ENCODE assay signal across 16 cellular contexts in the genomic region with DNA sequence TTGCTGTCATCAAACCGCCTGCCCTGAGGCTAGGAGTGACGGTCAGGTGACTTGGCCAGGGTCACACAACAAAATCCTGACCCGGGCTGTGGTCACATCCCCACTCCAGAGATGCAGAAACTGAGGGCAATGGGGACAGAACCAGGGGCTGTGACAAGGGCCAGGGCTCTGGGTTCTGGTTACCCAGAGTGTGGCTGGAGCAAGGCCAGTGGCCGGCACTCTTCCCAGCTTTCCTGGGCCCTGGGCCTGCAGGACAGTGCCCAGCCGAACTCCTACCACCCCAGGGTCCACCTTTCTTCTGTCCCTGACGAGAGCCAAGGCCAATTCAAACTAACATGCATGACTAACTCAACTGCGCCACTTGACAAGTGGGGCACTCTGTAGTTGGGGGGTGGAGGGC. TPM values are rescaled to one million over a fixed set of nuclear protein-coding genes. Genes with fewer than 3 reads are reported as not detected.
A peak's percentile ranks its signal among the peaks of the same experiment; 100 is the strongest.
DNase-seq lines count a peak whose midpoint lies in the region; ATAC-seq, FAIRE-seq and TF ChIP-seq lines count a peak whose summit lies in the region.
"Had no signal": no experiment of that assay in that cellular context is flagged by ENCODE, and none has a peak within 500 bp of the region (broad histone marks: within the 10 kb centered on the region; RNA-seq: fewer than 3 reads in every experiment).

No MANE protein-coding gene starts in this region.

- H2BK12ac ChIP-seq in H9 (ENCODE audit: insufficient read length, low read depth, low read length): no peak overlapping the region

- DNase-seq in left ventricle myocardium superior (peak; percentile 27), left cardiac atrium (no peak), kidney (peak; percentile 32), posterior vena cava (ENCODE audit: low spot score) (peak; percentile 67), H9 (no peak), occipital lobe (lab: John Stamatoyannopoulos, UW) (no peak), NCI-H82 treated with DMSO at 0.1 percent for 48 hours (lab: John Stamatoyannopoulos, UW; ENCODE audit: unreplicated experiment) (no peak)
- DNase-seq: ACHN; CD4-positive, CD25-positive, alpha-beta regulatory T cell; DMS53; GF-D8 had no signal

- no peak overlapping the region for H3K14ac ChIP-seq in H9 (ENCODE audit: insufficient read depth, low read length)

- H4K20me1 ChIP-seq in H9 (ENCODE audit: control insufficient read depth, insufficient read depth, insufficient read length): peaks cover 2% of the 10 kb centered on the region

- H3K36me3 Mint-ChIP-seq in H9 (ENCODE audit: insufficient read depth in 1 of 3, low read depth in 3 of 3): peaks cover 7 to 31% (median 21%) of the 10 kb centered on the region in 3 experiments; a peak in 6 of 7 replicates
- H3K36me3 Mint-ChIP-seq: CD4-positive, CD25-positive, alpha-beta regulatory T cell had no signal

- no peak overlapping the region for H3K23ac ChIP-seq in H9 (ENCODE audit: insufficient read length, low read depth, low read length)

- H3K27ac Mint-ChIP-seq in H9: no peak overlapping the region; a peak in 1 of 7 replicates
- H3K27ac Mint-ChIP-seq: CD4-positive, CD25-positive, alpha-beta regulatory T cell had no signal

- no peak overlapping the region for H4K91ac ChIP-seq in H9 (ENCODE audit: insufficient read length, low read depth, low read length)

- no peak overlapping the region for H3K4ac ChIP-seq in H9 (ENCODE audit: low read depth, low read length)

- no peak overlapping the region for H3K4me2 ChIP-seq in H9 (ENCODE audit: insufficient read depth, insufficient read length, low read length)
- H3K4me2 ChIP-seq: BLaER1 treated with 17β-estradiol and CSF1 and Interleukin-3, amounts not matched to agents 10 nM and 100 nM had no signal

- no peak overlapping the region for H3K56ac ChIP-seq in H9 (ENCODE audit: insufficient read length, low read depth, low read length)

- H3K27ac ChIP-seq in kidney (ENCODE audit: low read depth in 2 of 2, low read length in 2 of 2) (no peak overlapping the region), H9 (ENCODE audit: insufficient read length, low read depth, low read length) (no peak overlapping the region)
- H3K27ac ChIP-seq: BLaER1 treated with 17β-estradiol and CSF1 and Interleukin-3, amounts not matched to agents 10 nM and 100 nM; HL-60 had no signal

- no peak overlapping the region for H4K5ac ChIP-seq in H9 (ENCODE audit: insufficient read length, low read depth, low read length)

- no peaks in the 10 kb centered on the region for H3K23me2 ChIP-seq in H9 (ENCODE audit: insufficient read length, low read depth, low read length, poor library complexity, severe bottlenecking)

- no peak overlapping the region for H2AK5ac ChIP-seq in H9 (ENCODE audit: insufficient read length, low read length)

- WGBS in H9 (ENCODE audit: extremely low coverage, insufficient read length, low lambda C conversion rate): no CpG with 5 or more reads among the region's 7 CpGs

- H3K27me3 ChIP-seq in H9 (ENCODE audit: insufficient read depth, low read length): no peaks in the 10 kb centered on the region
- H3K27me3 ChIP-seq: BLaER1 treated with 17β-estradiol and CSF1 and Interleukin-3, amounts not matched to agents 10 nM and 100 nM had no signal

- no peak overlapping the region for H2AFZ ChIP-seq in H9 (ENCODE audit: low read length)

- H4K8ac ChIP-seq in H9 (replicated peaks; ENCODE audit: insufficient read length, low read depth, low read length): no peak overlapping the region

- H3K4me1 ChIP-seq in kidney (ENCODE audit: control insufficient read depth in 1 of 2, insufficient read depth in 1 of 2, low read depth in 1 of 2, low read length in 2 of 2): peaks cover 0 to 14% of the 10 kb centered on the region in 2 donors
- H3K4me1 ChIP-seq in H9 (ENCODE audit: insufficient read depth, low read length): no peaks in the 10 kb centered on the region

- peaks cover 2 to 6% of the 10 kb centered on the region in 2 donors for H3K36me3 ChIP-seq in kidney (ENCODE audit: control insufficient read depth in 1 of 2, insufficient read depth in 2 of 2, low read length in 2 of 2)

- no peak for TF ChIP-seq CTCF in kidney (IDR thresholded peaks at IDR 0.05; ENCODE audit: borderline replicate concordance, extremely low read depth, insufficient read depth)
- TF ChIP-seq CTCF in H9 (conservative IDR thresholded peaks at IDR 0.05): no peak

- H3K9me3 ChIP-seq in kidney (ENCODE audit: control insufficient read depth in 1 of 2, low read length in 2 of 2) (no peaks in the 10 kb centered on the region), H9 (ENCODE audit: control insufficient read depth, low read depth, low read length) (no peaks in the 10 kb centered on the region)
- H3K9me3 ChIP-seq: BLaER1 treated with 17β-estradiol and CSF1 and Interleukin-3, amounts not matched to agents 10 nM and 100 nM had no signal

- H3K4me1 Mint-ChIP-seq in H9: peaks cover 3 to 11% of the 10 kb centered on the region in 2 experiments; a peak in 3 of 4 replicates

- no peak overlapping the region for H2BK120ac ChIP-seq in H9 (ENCODE audit: low read depth, low read length, poor library complexity, severe bottlenecking)

- ATAC-seq in left ventricle myocardium superior (no peak), left cardiac atrium (no peak)
- ATAC-seq: HCT116 had no signal

- H2BK15ac ChIP-seq in H9 (ENCODE audit: low read depth, low read length): no peak overlapping the region

- no peak overlapping the region for H2BK5ac ChIP-seq in H9 (ENCODE audit: insufficient read length, low read length)

- no peaks in the 10 kb centered on the region for H3K9me3 Mint-ChIP-seq in H9
- H3K9me3 Mint-ChIP-seq: CD4-positive, CD25-positive, alpha-beta regulatory T cell had no signal

- intact Hi-C loops in left ventricle myocardium superior (cut with micrococcal nuclease): no loop called here
- intact Hi-C loops in left cardiac atrium (cut with DNase I): no loop called here
- intact Hi-C loops in kidney (cut with DNase I): no loop called here
- intact Hi-C loops in posterior vena cava (cut with DNase I): no loop called here

- H3K79me1 ChIP-seq in H9 (ENCODE audit: insufficient read depth, low read depth, low read length, poor library complexity, severe bottlenecking): peaks cover 4% of the 10 kb centered on the region

- no peaks in the 10 kb centered on the region for H3K79me2 ChIP-seq in H9 (ENCODE audit: insufficient read depth, low read length)

- H3T11ph ChIP-seq in H9 (ENCODE audit: low read length): no peak overlapping the region

- H3K9ac ChIP-seq in kidney (ENCODE audit: low read length in 2 of 2) (no peak overlapping the region), H9 (ENCODE audit: extremely low read depth, insufficient read length, low read length) (no peak overlapping the region)
- H3K9ac ChIP-seq: BLaER1 treated with 17β-estradiol and CSF1 and Interleukin-3, amounts not matched to agents 10 nM and 100 nM had no signal

- H3K18ac ChIP-seq in H9 (ENCODE audit: insufficient read length, low read depth, low read length): no peak overlapping the region

- H3K4me3 Mint-ChIP-seq in H9: no peak overlapping the region
- H3K4me3 Mint-ChIP-seq: CD4-positive, CD25-positive, alpha-beta regulatory T cell had no signal

- H3K4me3 ChIP-seq in kidney (ENCODE audit: low read length in 2 of 2): no peak overlapping the region
- H3K4me3 ChIP-seq: BLaER1 treated with 17β-estradiol and CSF1 and Interleukin-3, amounts not matched to agents 10 nM and 100 nM had no signal

- H2BK20ac ChIP-seq in H9 (ENCODE audit: low read depth, low read length, poor library complexity, severe bottlenecking): no peak overlapping the region

- FAIRE-seq in kidney (lab: Jason Lieb, UNC): no peak
- FAIRE-seq: GM19239, H1 had no signal

- H3K27me3 Mint-ChIP-seq in H9 (ENCODE audit: low read depth): no peaks in the 10 kb centered on the region

RNA-seq across cellular contexts. Expression of a gene that starts 35.9 kb away (rescaled TPM):
- total RNA-seq in left ventricle myocardium superior (26.8 TPM), left cardiac atrium (10 to 100 TPM; 12.5 to 13.4 TPM), kidney (21.9 TPM), posterior vena cava (10 to 100 TPM; 20.1 to 21.3 TPM), H9 (2021) (40.7 and 41.1 TPM in 2 replicates), occipital lobe (47.3 TPM)
- 16.0 TPM for polyA plus RNA-seq in kidney (ENCODE audit: insufficient read depth, low read depth, low replicate concordance)

RNA-seq across cellular contexts. Expression of a gene that starts 39.1 kb away (rescaled TPM):
- total RNA-seq in left ventricle myocardium superior (42.4 TPM), left cardiac atrium (10 to 100 TPM; 22.7 to 29.6 TPM), kidney (28.6 TPM), posterior vena cava (10 to 100 TPM; 13.9 to 19.2 TPM), H9 (2021) (22.9 and 25.5 TPM in 2 replicates), occipital lobe (8.0 TPM)
- 50.6 TPM for polyA plus RNA-seq in kidney (ENCODE audit: insufficient read depth, low read depth, low replicate concordance)

RNA-seq across cellular contexts. Expression of a gene that starts 39.2 kb away (rescaled TPM):
- 83.4 TPM for total RNA-seq in left ventricle myocardium superior
- total RNA-seq in left cardiac atrium: 100 to 1,000 TPM; 101 to 103 TPM
- total RNA-seq in kidney: 118 TPM
- 244 TPM for polyA plus RNA-seq in kidney (ENCODE audit: insufficient read depth, low read depth, low replicate concordance)
- 10 to 100 TPM; 81.7 to 95.4 TPM for total RNA-seq in posterior vena cava
- 42.2 and 43.3 TPM in 2 replicates for total RNA-seq in H9 (2021)
- 49.0 TPM for total RNA-seq in occipital lobe

RNA-seq across cellular contexts. Expression of a gene that starts 40.1 kb away (rescaled TPM):
- total RNA-seq in left ventricle myocardium superior: 71.5 TPM
- total RNA-seq in left cardiac atrium: 10 to 100 TPM; 55.0 to 80.0 TPM
- total RNA-seq in kidney: 27.7 TPM
- 37.3 TPM for polyA plus RNA-seq in kidney (ENCODE audit: insufficient read depth, low read depth, low replicate concordance)
- 10 to 100 TPM; 28.4 to 31.1 TPM for total RNA-seq in posterior vena cava
- 14.6 and 22.9 TPM in 2 replicates for total RNA-seq in H9 (2021)
- total RNA-seq in occipital lobe: 15.9 TPM

Comparison
In these comparisons a context has a peak if more than half of its experiments do, and no peak if none do; other contexts are left out.
1. DNase-seq: peak in left ventricle myocardium superior (single experiment), kidney (single experiment) and posterior vena cava (single experiment); none in left cardiac atrium (single experiment), H9 (single experiment), occipital lobe (single experiment) and NCI-H82 treated with DMSO at 0.1 percent for 48 hours (single experiment).